ENCODE assay signal across 21 cellular contexts in genomic region chr6:3428247-3428646, GRCh38. TPM values are rescaled to one million over a fixed set of nuclear protein-coding genes. Genes with fewer than 3 reads are reported as not detected.
DNase-seq lines count a peak whose midpoint lies in the region; ATAC-seq and TF ChIP-seq lines count a peak whose summit lies in the region.
"Had no signal": no experiment of that assay in that cellular context is flagged by ENCODE, and none has a peak within 500 bp of the region (broad histone marks: within the 10 kb centered on the region; RNA-seq: fewer than 3 reads in every experiment).

No MANE protein-coding gene starts in this region.

- H3K9ac ChIP-seq in mammary epithelial cell (ENCODE audit: insufficient read depth, low read length): no peak overlapping the region

- DNase-seq in mammary epithelial cell: no peak
- DNase-seq in islet precursor cell: peak; percentile 4
- DNase-seq in psoas muscle: no peak
- DNase-seq in pons (ENCODE audit: low spot score): no peak
- no peak for DNase-seq in EL
- no peak for DNase-seq in DMS79 treated with DMSO at 0.1 percent for 48 hours (lab: John Stamatoyannopoulos, UW)
- DNase-seq in tibial artery: no peak
- DNase-seq: Caco-2; CD8-positive, alpha-beta T cell; DMS79; HFFc6; KG1; MM.1S; NCI-H2029 treated with DMSO at 0.1 percent for 48 hours; NCI-H2227 treated with DMSO at 0.1 percent for 48 hours; NCI-H526 treated with DMSO at 0.1 percent for 48 hours; RPMI8226; SHP77 had no signal

- WGBS in mammary epithelial cell (ENCODE audit: low coverage, missing lambda C conversion rate): 22% methylated on average over 4 of the region's 4 CpGs
- WGBS in psoas muscle, 3 donors: 31 to 69% (median 34%) methylated on average over 4 of the region's 4 CpGs

- H3K36me3 ChIP-seq in mammary epithelial cell (ENCODE audit: insufficient read depth, low read length) (no peaks in the 10 kb centered on the region), psoas muscle (ENCODE audit: insufficient read depth in 1 of 2, low read depth in 1 of 2) (no peaks in the 10 kb centered on the region), tibial artery (no peaks in the 10 kb centered on the region)
- H3K36me3 ChIP-seq: HAP-1 had no signal

- no peaks in the 10 kb centered on the region for H3K9me3 ChIP-seq in mammary epithelial cell (replicated peaks; ENCODE audit: insufficient read depth, low read length)
- H3K9me3 ChIP-seq in psoas muscle: no peaks in the 10 kb centered on the region
- no peaks in the 10 kb centered on the region for H3K9me3 ChIP-seq in tibial artery
- H3K9me3 ChIP-seq: Caco-2, HAP-1 had no signal

- BruUV-seq in mammary epithelial cell (replicated peaks; lab: Mats Ljungman, UMichigan): no TSS peak

- H3K4me3 ChIP-seq in mammary epithelial cell (replicated peaks in 1 of 3; ENCODE audit: insufficient read depth in 1 of 3, low read depth in 2 of 3, low read length in 3 of 3) (no peak overlapping the region), psoas muscle (no peak overlapping the region), tibial artery (no peak overlapping the region)
- H3K4me3 ChIP-seq: HAP-1, PC-9 had no signal

- dilution Hi-C loops in mammary epithelial cell (cut with HindIII; ENCODE audit: low sequenced_read_pairs): no loop called here

- peak overlapping the region; percentile 35 for H2AFZ ChIP-seq in mammary epithelial cell (ENCODE audit: low read depth, low read length)
- H2AFZ ChIP-seq: PC-9 had no signal

- CTCF ChIA-PET in mammary epithelial cell (lab: Charles Lee; ENCODE audit: low non-redundant PET): interaction anchor here (0.6 kb wide), 1 partner anchor 25 kb away, joined by 3 read pairs; no protein-coding TSS in a partner anchor

- H3K27me3 ChIP-seq in mammary epithelial cell (ENCODE audit: insufficient read depth, low read length) (no peaks in the 10 kb centered on the region), psoas muscle (ENCODE audit: insufficient read depth in 3 of 3, low read length in 2 of 3) (no peaks in the 10 kb centered on the region), tibial artery (peaks cover 0 to 9% of the 10 kb centered on the region in 2 donors)

- H3K27ac ChIP-seq in mammary epithelial cell (ENCODE audit: insufficient read depth, low read depth, low read length) (no peak overlapping the region), psoas muscle (no peak overlapping the region), tibial artery (no peak overlapping the region)
- H3K27ac ChIP-seq: C4-2B, PC-9 had no signal

- no peaks in the 10 kb centered on the region for H4K20me1 ChIP-seq in mammary epithelial cell (ENCODE audit: insufficient read depth, low read length)

- H3K4me1 ChIP-seq in mammary epithelial cell (ENCODE audit: insufficient read depth, low read length) (peaks cover 59% of the 10 kb centered on the region), psoas muscle (peaks cover 23% of the 10 kb centered on the region), tibial artery (peaks cover 0 to 8% (median 0%) of the 10 kb centered on the region in 4 donors)

- no peak for TF ChIP-seq CTCF in mammary epithelial cell (conservative IDR thresholded peaks at IDR 0.05 in 1 of 2, IDR thresholded peaks at IDR 0.05 in 1 of 2; ENCODE audit: extremely low read depth in 1 of 2, insufficient read depth in 1 of 2, low read depth in 1 of 2, low read length in 2 of 2)
- TF ChIP-seq CTCF in psoas muscle (IDR thresholded peaks at IDR 0.05): no peak
- no peak for TF ChIP-seq CTCF in tibial artery (IDR thresholded peaks at IDR 0.05)

- in situ Hi-C loops in mammary epithelial cell (cut with MboI; ENCODE audit: low sequenced_read_pairs in 2 of 2): no loop called here

- ATAC-seq in psoas muscle: peak; percentile 25 to 85 (median 52)
- ATAC-seq: CD8-positive, alpha-beta T cell had no signal

- peaks cover 34% of the 10 kb centered on the region for H3K79me2 ChIP-seq in mammary epithelial cell (ENCODE audit: insufficient read depth, low read length)

- peak overlapping the region; percentile 19 for H3K4me2 ChIP-seq in mammary epithelial cell (ENCODE audit: insufficient read depth, low read depth, low read length)
- H3K4me2 ChIP-seq: PC-9 had no signal

- intact Hi-C loops in mammary epithelial cell (cut with micrococcal nuclease): no loop called here
- intact Hi-C loops in psoas muscle (cut with DNase I): loop anchor here in 1 of 2 donors (10.0 kb wide), 1 partner anchor 143 kb away; no protein-coding TSS in a partner anchor
- intact Hi-C loops in tibial artery (cut with DNase I; ENCODE audit: low total_unique reads): no loop called here

RNA-seq across cellular contexts. Expression of gene SLC22A23, which starts 28.6 kb away (rescaled TPM):
- 10 to 100 TPM; 34.0 to 49.3 TPM for total RNA-seq in mammary epithelial cell
- polyA plus RNA-seq in mammary epithelial cell: 5.8 TPM
- 39.2 TPM for polyA minus RNA-seq in mammary epithelial cell
- total RNA-seq in psoas muscle: 10 to 100 TPM in 3 of 4 donors, 1 to 10 TPM in 1; 8.7 to 13.7 (median 13.2) TPM
- 1 to 10 TPM; 4.6 to 7.8 (median 5.1) TPM for polyA plus RNA-seq in psoas muscle
